Comparison of ENCODE assay signal across 12 cellular contexts in the genomic region with DNA sequence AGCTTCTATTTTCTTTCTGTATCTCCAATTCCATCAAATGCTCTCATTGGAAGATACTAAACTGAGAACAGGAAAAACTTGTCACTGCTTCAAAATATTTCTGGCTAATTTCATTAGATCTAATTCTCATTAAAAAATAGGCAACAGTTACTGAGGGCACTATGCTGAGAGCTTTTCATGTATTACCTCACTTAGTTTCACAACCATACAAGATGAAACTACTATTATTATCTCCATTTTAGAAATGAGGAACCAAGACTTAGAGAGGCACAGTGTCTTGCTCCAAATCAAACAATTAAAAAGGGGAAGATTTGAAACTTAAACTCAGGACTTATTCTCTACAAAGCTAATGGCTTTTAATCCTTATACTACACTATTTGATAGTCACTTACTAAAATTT. TPM values are rescaled to one million over a fixed set of nuclear protein-coding genes. Genes with fewer than 3 reads are reported as not detected.
A peak's percentile ranks its signal among the peaks of the same experiment; 100 is the strongest.
DNase-seq lines count a peak whose midpoint lies in the region; ATAC-seq and TF ChIP-seq lines count a peak whose summit lies in the region.
"Had no signal": no experiment of that assay in that cellular context is flagged by ENCODE, and none has a peak within 500 bp of the region (broad histone marks: within the 10 kb centered on the region; RNA-seq: fewer than 3 reads in every experiment).

No MANE protein-coding gene starts in this region.

- H2AFZ ChIP-seq in SU-DHL-6 (ENCODE audit: low read depth, low read length, severe bottlenecking), result no peak overlapping the region
- H2AFZ ChIP-seq in mammary epithelial cell (ENCODE audit: low read depth, low read length), result no peak overlapping the region

- dilution Hi-C loops in mammary epithelial cell (cut with HindIII; ENCODE audit: low sequenced_read_pairs), result no loop called here

- no peak for DNase-seq in stimulated activated CD4-positive, alpha-beta T cell treated with anti-CD3 and anti-CD28 coated beads, Interleukin-2, amount 100 ng/mL, for 24 hours
- no peak for DNase-seq in mammary epithelial cell
- no peak for DNase-seq in erythroblast (lab: John Stamatoyannopoulos, UW)
- no peak for DNase-seq in Right ventricle myocardium inferior (ENCODE audit: missing footprints)
- DNase-seq: activated CD8-positive, alpha-beta T cell treated with anti-CD3 and anti-CD28 coated beads, Interleukin-2, amount 10 ng/mL, durations not matched to agents 7 days and 5 days; NCI-H1092; upper lobe of left lung had no signal

- no peak overlapping the region for H3K9ac ChIP-seq in SU-DHL-6 (ENCODE audit: low read length)
- H3K9ac ChIP-seq in mammary epithelial cell (ENCODE audit: insufficient read depth, low read length), result no peak overlapping the region

- no peaks in the 10 kb centered on the region for H3K36me3 ChIP-seq in SU-DHL-6 (ENCODE audit: low read length)
- H3K36me3 ChIP-seq in mammary epithelial cell (ENCODE audit: insufficient read depth, low read length), result no peaks in the 10 kb centered on the region
- H3K36me3 ChIP-seq: upper lobe of left lung had no signal

- H4K20me1 ChIP-seq in SU-DHL-6 (ENCODE audit: low read depth, low read length), result no peaks in the 10 kb centered on the region
- H4K20me1 ChIP-seq in mammary epithelial cell (ENCODE audit: insufficient read depth, low read length), result no peaks in the 10 kb centered on the region

- no peak for TF ChIP-seq POLR2A in erythroblast (IDR thresholded peaks at IDR 0.05; ENCODE audit: low read length)

- CTCF ChIA-PET in mammary epithelial cell (lab: Charles Lee; ENCODE audit: low non-redundant PET), result no interaction called here

- ATAC-seq in GM18867 (IDR thresholded peaks at IDR 0.05; ENCODE audit: unreplicated experiment) (peak; percentile 98), GM21786 (IDR thresholded peaks at IDR 0.05; ENCODE audit: unreplicated experiment) (peak; percentile 98), HG03354 (IDR thresholded peaks at IDR 0.05; ENCODE audit: poor library complexity, severe bottlenecking, unreplicated experiment) (peak; percentile 92), Right ventricle myocardium inferior (no peak)
- ATAC-seq: activated CD8-positive, alpha-beta T cell treated with anti-CD3 and anti-CD28 coated beads, Interleukin-2, amount 10 ng/mL, durations not matched to agents 7 days and 5 days had no signal

- no peaks in the 10 kb centered on the region for H3K4me1 ChIP-seq in mammary epithelial cell (ENCODE audit: insufficient read depth, low read length)
- H3K4me1 ChIP-seq: upper lobe of left lung had no signal

- H3K27me3 ChIP-seq in SU-DHL-6 (ENCODE audit: low read length), result no peaks in the 10 kb centered on the region
- H3K27me3 ChIP-seq in mammary epithelial cell (ENCODE audit: insufficient read depth, low read length), result no peaks in the 10 kb centered on the region
- H3K27me3 ChIP-seq: upper lobe of left lung had no signal

- intact Hi-C loops in mammary epithelial cell (cut with micrococcal nuclease) (no loop called here), Right ventricle myocardium inferior (cut with DNase I) (no loop called here)

- H3K9me3 ChIP-seq in SU-DHL-6 (ENCODE audit: insufficient read depth, low read length) (no peaks in the 10 kb centered on the region), mammary epithelial cell (replicated peaks; ENCODE audit: insufficient read depth, low read length) (no peaks in the 10 kb centered on the region)
- H3K9me3 ChIP-seq: upper lobe of left lung had no signal

- H3K4me2 ChIP-seq in SU-DHL-6 (ENCODE audit: low read depth, low read length, poor library complexity, severe bottlenecking), result peak overlapping the region; percentile 22
- H3K4me2 ChIP-seq in mammary epithelial cell (ENCODE audit: insufficient read depth, low read depth, low read length), result no peak overlapping the region

- no peaks in the 10 kb centered on the region for H3K9me2 ChIP-seq in SU-DHL-6 (replicated peaks; ENCODE audit: insufficient read depth, low read length)

- no peaks in the 10 kb centered on the region for H3F3A ChIP-seq in SU-DHL-6 (ENCODE audit: insufficient read depth)

- H3K27ac ChIP-seq in SU-DHL-6 (ENCODE audit: low read depth, low read length) (no peak overlapping the region), mammary epithelial cell (ENCODE audit: insufficient read depth, low read depth, low read length) (no peak overlapping the region)
- H3K27ac ChIP-seq: upper lobe of left lung had no signal

- no TSS peak for BruUV-seq in mammary epithelial cell (replicated peaks; lab: Mats Ljungman, UMichigan)

- H3K79me2 ChIP-seq in SU-DHL-6 (ENCODE audit: insufficient read depth, low read length) (no peaks in the 10 kb centered on the region), mammary epithelial cell (ENCODE audit: insufficient read depth, low read length) (no peaks in the 10 kb centered on the region)

- H3K4me3 ChIP-seq in SU-DHL-6 (ENCODE audit: insufficient read depth, low read length, poor library complexity, severe bottlenecking) (no peak overlapping the region), mammary epithelial cell (replicated peaks in 1 of 3; ENCODE audit: insufficient read depth in 1 of 3, low read depth in 2 of 3, low read length in 3 of 3) (no peak overlapping the region)
- H3K4me3 ChIP-seq: upper lobe of left lung had no signal

- TF ChIP-seq CTCF in SU-DHL-6 (IDR thresholded peaks at IDR 0.05; ENCODE audit: insufficient read depth, low read length, poor library complexity, severe bottlenecking), result no peak
- no peak for TF ChIP-seq CTCF in mammary epithelial cell (conservative IDR thresholded peaks at IDR 0.05 in 1 of 2, IDR thresholded peaks at IDR 0.05 in 1 of 2; ENCODE audit: extremely low read depth in 1 of 2, insufficient read depth in 1 of 2, low read depth in 1 of 2, low read length in 2 of 2)

- in situ Hi-C loops in mammary epithelial cell (cut with MboI; ENCODE audit: low sequenced_read_pairs in 2 of 2), result no loop called here

RNA-seq across cellular contexts. Expression of a gene that starts 7.2 kb away (rescaled TPM):
- total RNA-seq in mammary epithelial cell (not detected), Right ventricle myocardium inferior (not detected)
- not detected for polyA plus RNA-seq in mammary epithelial cell
- not detected for polyA minus RNA-seq in mammary epithelial cell
- total RNA-seq: activated CD8-positive, alpha-beta T cell treated with anti-CD3 and anti-CD28 coated beads, Interleukin-2, amount 10 ng/mL, durations not matched to agents 7 days and 5 days; endothelial cell of umbilical vein; upper lobe of left lung had no signal
- polyA plus RNA-seq: endothelial cell of umbilical vein had no signal
